Comparison of ENCODE assay signal across 9 cellular contexts in genomic region chr9:130040901-130041647, GRCh38. TPM values are rescaled to one million over a fixed set of nuclear protein-coding genes. Genes with fewer than 3 reads are reported as not detected.
DNase-seq lines count a peak whose midpoint lies in the region; ATAC-seq and TF ChIP-seq lines count a peak whose summit lies in the region.
"Had no signal": no experiment of that assay in that cellular context is flagged by ENCODE, and none has a peak within 500 bp of the region (broad histone marks: within the 10 kb centered on the region; RNA-seq: fewer than 3 reads in every experiment).

No MANE protein-coding gene starts in this region.

- peaks cover 51% of the 10 kb centered on the region for H3K4me1 ChIP-seq in SJSA1 (replicated peaks)
- peaks cover 34 to 81% (median 75%) of the 10 kb centered on the region in 4 donors for H3K4me1 ChIP-seq in esophagus muscularis mucosa

- intact Hi-C loops in esophagus muscularis mucosa (cut with DNase I), result loop anchor here (5.0 kb wide), 1 partner anchor 74 kb away; no protein-coding TSS in a partner anchor

- TF ChIP-seq CTCF in GM12864 (IDR thresholded peaks at IDR 0.05; ENCODE audit: low read depth, low read length, missing control alignments), result no peak
- TF ChIP-seq CTCF in esophagus muscularis mucosa (IDR thresholded peaks at IDR 0.05), result no peak
- no peak for TF ChIP-seq CTCF in retinal pigment epithelial cell (conservative IDR thresholded peaks at IDR 0.05; ENCODE audit: low read depth, low read length)

- no peaks in the 10 kb centered on the region for H3K9me3 ChIP-seq in SJSA1 (replicated peaks)
- H3K9me3 ChIP-seq in esophagus muscularis mucosa, result no peaks in the 10 kb centered on the region

- DNase-seq in GM12864 (ENCODE audit: low read depth) (no peak), SJSA1 (ENCODE audit: low read depth in 1 of 2, low spot score in 2 of 2) (no peak), esophagus muscularis mucosa (ENCODE audit: extremely low spot score) (no peak), retinal pigment epithelial cell (ENCODE audit: low read depth) (no peak), iPS-NIHi7 (ENCODE audit: extremely low spot score) (no peak)
- no peak for DNase-seq in stimulated activated naive CD4-positive, alpha-beta T cell (lab: John Stamatoyannopoulos, UW)
- DNase-seq: NCI-H1105 had no signal

- no peak for TF ChIP-seq POLR2A in esophagus muscularis mucosa (IDR thresholded peaks at IDR 0.05; ENCODE audit: low read depth)

- ATAC-seq in HG03354 (IDR thresholded peaks at IDR 0.05; ENCODE audit: poor library complexity, severe bottlenecking, unreplicated experiment) (no peak), GM19463 (IDR thresholded peaks at IDR 0.05; ENCODE audit: unreplicated experiment) (no peak)

- peaks cover 9% of the 10 kb centered on the region for H3K36me3 ChIP-seq in SJSA1
- H3K36me3 ChIP-seq in esophagus muscularis mucosa, result no peaks in the 10 kb centered on the region

- H3K27ac ChIP-seq in SJSA1, result no peak overlapping the region
- peak overlapping the region; percentile 97 to 100 (median 99) for H3K27ac ChIP-seq in esophagus muscularis mucosa (replicated peaks in 1 of 4)

- WGBS in esophagus muscularis mucosa, result 45% methylated on average over 7 of the region's 7 CpGs

- H3K4me3 ChIP-seq in GM12864 (ENCODE audit: low read depth, low read length), result peak overlapping the region; percentile 92
- peak overlapping the region; percentile 99; the same call in 1 of the 2 replicates for H3K4me3 ChIP-seq in SJSA1
- H3K4me3 ChIP-seq in esophagus muscularis mucosa, result peak overlapping the region; percentile 87 to 100 (median 98)
- peak overlapping the region; percentile 85 for H3K4me3 ChIP-seq in retinal pigment epithelial cell (ENCODE audit: low read length)

- no peak for TF ChIP-seq EP300 in esophagus muscularis mucosa (IDR thresholded peaks at IDR 0.05)

- H3K27me3 ChIP-seq in SJSA1 (replicated peaks), result no peaks in the 10 kb centered on the region
- no peaks in the 10 kb centered on the region for H3K27me3 ChIP-seq in esophagus muscularis mucosa

RNA-seq across cellular contexts. Expression of gene FNBP1, which starts 1.9 kb away (rescaled TPM):
- 24.3 and 27.4 TPM in 2 replicates for total RNA-seq in SJSA1 (2014; rRNA removed; shearing (Covaris generic))
- 100 to 1,000 TPM; 177 to 317 (median 254) TPM for total RNA-seq in esophagus muscularis mucosa

RNA-seq across cellular contexts. Expression of gene GPR107, which starts 12.6 kb away (rescaled TPM):
- 16.1 and 25.5 TPM in 2 replicates for total RNA-seq in SJSA1 (2014; rRNA removed; shearing (Covaris generic))
- total RNA-seq in esophagus muscularis mucosa, result 10 to 100 TPM; 19.9 to 34.7 (median 30.8) TPM
